Comparison of ENCODE assay signal across 29 cellular contexts in genomic region chr10:95458824-95459223, GRCh38.
A peak's percentile ranks its signal among the peaks of the same experiment; 100 is the strongest.
DNase-seq lines count a peak whose midpoint lies in the region; ATAC-seq and TF ChIP-seq lines count a peak whose summit lies in the region.
"Had no signal": no experiment of that assay in that cellular context is flagged by ENCODE, and none has a peak within 500 bp of the region (broad histone marks: within the 10 kb centered on the region; RNA-seq: fewer than 3 reads in every experiment).

No MANE protein-coding gene starts in this region.

- CTCF ChIA-PET in activated CD4-positive, alpha-beta T cell treated with anti-CD3 and anti-CD28 coated beads, Interleukin-2, amount 10 ng/mL, durations not matched to agents 7 days and 5 days (lab: Charles Lee) = no interaction called here

- TF ChIP-seq CTCF in right atrium auricular region (IDR thresholded peaks at IDR 0.05) = no peak
- TF ChIP-seq CTCF in sigmoid colon (IDR thresholded peaks at IDR 0.05) = no peak
- TF ChIP-seq CTCF in GM20000 (IDR thresholded peaks at IDR 0.05; ENCODE audit: extremely low read depth, missing control alignments) = no peak

- POLR2A ChIA-PET in activated CD4-positive, alpha-beta T cell treated with anti-CD3 and anti-CD28 coated beads, Interleukin-2, amount 10 ng/mL, durations not matched to agents 7 days and 5 days (lab: Charles Lee) = interaction anchor here (0.7 kb wide), 1 partner anchor 380 kb away, joined by 4 read pairs; no protein-coding TSS in a partner anchor

- no peaks in the 10 kb centered on the region for H3K4me1 Mint-ChIP-seq in activated CD4-positive, alpha-beta T cell treated with anti-CD3 and anti-CD28 coated beads, Interleukin-2, amount 10 ng/mL, durations not matched to agents 7 days and 5 days
- H3K4me1 Mint-ChIP-seq: activated CD4-positive, alpha-beta T cell treated with anti-CD3 and anti-CD28 coated beads for 36 hours; memory B cell had no signal

- H3K4me1 ChIP-seq in right atrium auricular region (peaks cover 0 to 68% of the 10 kb centered on the region in 2 donors), sigmoid colon (peaks cover 0 to 100% (median 98%) of the 10 kb centered on the region in 4 donors)
- H3K4me1 ChIP-seq: A549, parathyroid adenoma, SJSA1 had no signal

- no peak for ATAC-seq in left cardiac atrium
- no peak for ATAC-seq in GM18909 (IDR thresholded peaks at IDR 0.05; ENCODE audit: poor library complexity, unreplicated experiment)
- ATAC-seq: A549; activated CD4-positive, alpha-beta T cell treated with anti-CD3 and anti-CD28 coated beads for 36 hours; esophagus mucosa; left colon had no signal

- H3K36me3 ChIP-seq in right atrium auricular region (peaks cover 4% of the 10 kb centered on the region), sigmoid colon (no peaks in the 10 kb centered on the region)
- H3K36me3 ChIP-seq: neural progenitor cell, SJSA1, upper lobe of right lung had no signal

- H3K4me3 Mint-ChIP-seq in activated CD4-positive, alpha-beta T cell treated with anti-CD3 and anti-CD28 coated beads, Interleukin-2, amount 10 ng/mL, durations not matched to agents 7 days and 5 days = no peak overlapping the region
- H3K4me3 Mint-ChIP-seq: activated CD4-positive, alpha-beta T cell treated with anti-CD3 and anti-CD28 coated beads for 36 hours; memory B cell; neural progenitor cell had no signal

- H3K4me3 ChIP-seq in right atrium auricular region = no peak overlapping the region
- H3K4me3 ChIP-seq in sigmoid colon = no peak overlapping the region
- H3K4me3 ChIP-seq: A549, neural progenitor cell, SJSA1, upper lobe of right lung had no signal

- H3K27me3 ChIP-seq in right atrium auricular region = no peaks in the 10 kb centered on the region
- no peaks in the 10 kb centered on the region for H3K27me3 ChIP-seq in sigmoid colon
- H3K27me3 ChIP-seq: neural progenitor cell, upper lobe of right lung had no signal

- no peak for DNase-seq in right atrium auricular region (ENCODE audit: low spot score)
- DNase-seq in left cardiac atrium = no peak
- peak; percentile 29 for DNase-seq in left kidney (ENCODE audit: low read depth, low spot score)
- DNase-seq in sigmoid colon = no peak
- no peak for DNase-seq in GM20000 (ENCODE audit: low spot score)
- no peak for DNase-seq in activated CD4-positive, alpha-beta T cell treated with anti-CD3 and anti-CD28 coated beads, Interleukin-2, amount 10 ng/mL, durations not matched to agents 7 days and 5 days
- DNase-seq in stimulated activated CD4-positive, alpha-beta T cell treated with anti-CD3 and anti-CD28 coated beads, Interleukin-4, amount 100 ng/mL, for 4 hours = no peak
- DNase-seq: activated CD4-positive, alpha-beta T cell treated with anti-CD3 and anti-CD28 coated beads for 36 hours; activated naive CD4-positive, alpha-beta T cell treated with anti-CD3 and anti-CD28 coated beads, Interleukin-2, amount 50 U/mL, for 16 hours; amniotic stem cell; dermis blood vessel endothelial cell; foreskin fibroblast; HCEC 1CT; hypothalamus; left colon; MV-4-11; NCI-H1436 treated with DMSO at 0.1 percent for 48 hours; NCI-H82; stimulated activated CD4-positive, alpha-beta T cell treated with anti-CD3 and anti-CD28 coated beads, Interleukin-4, amount 100 ng/mL, for 1 hour; T-helper 9 cell; upper lobe of right lung had no signal

- TF ChIP-seq EP300 in sigmoid colon (IDR thresholded peaks at IDR 0.05) = no peak

- H3K27me3 Mint-ChIP-seq in activated CD4-positive, alpha-beta T cell treated with anti-CD3 and anti-CD28 coated beads, Interleukin-2, amount 10 ng/mL, durations not matched to agents 7 days and 5 days = peaks cover 34% of the 10 kb centered on the region

- H3K27ac Mint-ChIP-seq in activated CD4-positive, alpha-beta T cell treated with anti-CD3 and anti-CD28 coated beads, Interleukin-2, amount 10 ng/mL, durations not matched to agents 7 days and 5 days = no peak overlapping the region
- H3K27ac Mint-ChIP-seq: activated CD4-positive, alpha-beta T cell treated with anti-CD3 and anti-CD28 coated beads for 36 hours; activated T-helper 2 cell treated with anti-CD3 and anti-CD28 coated beads, Interferon-gamma antibody, Interleukin-2, Interleukin-4, amounts not matched to agents 10 μg/mL and 5 μg/mL and 100 μg/mL, durations not matched to agents 14 hours and 24 hours and 36 hours; memory B cell; neural progenitor cell had no signal

- WGBS in sigmoid colon, 2 donors = 52 to 53% methylated on average over 1 of the region's 1 CpG

- no peak for TF ChIP-seq POLR2A in sigmoid colon (IDR thresholded peaks at IDR 0.05)

- H3K36me3 Mint-ChIP-seq in activated CD4-positive, alpha-beta T cell treated with anti-CD3 and anti-CD28 coated beads, Interleukin-2, amount 10 ng/mL, durations not matched to agents 7 days and 5 days (ENCODE audit: low read depth) = no peaks in the 10 kb centered on the region
- H3K36me3 Mint-ChIP-seq: memory B cell had no signal

- H3K9me3 ChIP-seq in right atrium auricular region (no peaks in the 10 kb centered on the region), sigmoid colon (no peaks in the 10 kb centered on the region)
- H3K9me3 ChIP-seq: A549, SJSA1, upper lobe of right lung had no signal

- H3K9me3 Mint-ChIP-seq in activated CD4-positive, alpha-beta T cell treated with anti-CD3 and anti-CD28 coated beads, Interleukin-2, amount 10 ng/mL, durations not matched to agents 7 days and 5 days = no peaks in the 10 kb centered on the region
- H3K9me3 Mint-ChIP-seq: activated T-helper 2 cell treated with anti-CD3 and anti-CD28 coated beads, Interferon-gamma antibody, Interleukin-2, Interleukin-4, amounts not matched to agents 10 μg/mL and 5 μg/mL and 100 μg/mL, durations not matched to agents 14 hours and 24 hours and 36 hours; memory B cell; neural progenitor cell had no signal

- intact Hi-C loops in left cardiac atrium (cut with DNase I) (no loop called here), sigmoid colon (cut with DNase I) (no loop called here)

- H3K27ac ChIP-seq in right atrium auricular region = peak overlapping the region; percentile 62 to 68
- peak overlapping the region; percentile 84 to 98 (median 90) for H3K27ac ChIP-seq in sigmoid colon
- H3K27ac ChIP-seq: A549, neural progenitor cell, parathyroid adenoma, SJSA1, upper lobe of right lung had no signal
